Comparison of ENCODE assay signal across 8 cellular contexts in the genomic region with DNA sequence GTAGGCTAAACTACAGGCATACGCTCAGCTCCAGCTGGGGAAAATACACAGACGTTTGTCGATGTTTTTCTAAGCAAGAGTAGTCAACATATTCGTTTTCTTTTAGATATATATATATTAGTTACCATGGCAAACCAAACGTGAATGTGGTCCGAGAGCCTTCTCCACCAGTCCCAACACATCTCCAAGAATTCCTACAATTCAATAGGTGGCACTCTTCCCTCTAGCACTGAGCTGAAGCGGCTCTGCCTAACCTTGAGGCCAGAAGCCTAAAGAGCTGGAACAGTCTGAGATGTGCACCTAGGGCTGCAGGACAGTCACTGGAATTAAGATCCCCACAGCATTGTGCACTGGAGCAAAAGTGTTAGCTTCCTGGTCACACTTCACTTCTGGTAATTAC.
DNase-seq lines count a peak whose midpoint lies in the region; TF ChIP-seq lines count a peak whose summit lies in the region.
"Had no signal": no experiment of that assay in that cellular context is flagged by ENCODE, and none has a peak within 500 bp of the region (broad histone marks: within the 10 kb centered on the region; RNA-seq: fewer than 3 reads in every experiment).

No MANE protein-coding gene starts in this region.

- H3K36me3 ChIP-seq in HEK293 (ENCODE audit: control insufficient read depth in 2 of 2, insufficient read depth in 1 of 2, low read length in 2 of 2): no peaks in the 10 kb centered on the region
- peaks cover 0 to 6% (median 0%) of the 10 kb centered on the region in 4 donors for H3K36me3 ChIP-seq in sigmoid colon
- H3K36me3 ChIP-seq in CD8-positive, alpha-beta memory T cell (ENCODE audit: insufficient read depth, low read length): peaks cover 6% of the 10 kb centered on the region
- H3K36me3 ChIP-seq in stomach: peaks cover 0 to 13% (median 10%) of the 10 kb centered on the region in 4 donors

- H3K27me3 Mint-ChIP-seq in CD8-positive, alpha-beta memory T cell: peaks cover 0 to 2% of the 10 kb centered on the region in 2 donors

- peak; percentile 65; the same call in 1 of the 2 replicates for TF ChIP-seq CTCF in HEK293 (tag by site-specific recombination; IDR thresholded peaks at IDR 0.05)
- peak; percentile 25 for TF ChIP-seq CTCF in fibroblast of villous mesenchyme (IDR thresholded peaks at IDR 0.05; ENCODE audit: insufficient read depth, low read depth, low read length)
- no peak for TF ChIP-seq CTCF in sigmoid colon (IDR thresholded peaks at IDR 0.05)
- TF ChIP-seq CTCF in stomach (IDR thresholded peaks at IDR 0.05): peak in 1 of 7 experiments; percentile 16

- no peak overlapping the region for H3K4me3 Mint-ChIP-seq in CD8-positive, alpha-beta memory T cell
- H3K4me3 Mint-ChIP-seq: activated T-cell treated with anti-CD3 and anti-CD28 coated beads, Interleukin-2, amount 50 U/mL, for 72 hours had no signal

- DNase-seq in NCI-H748 treated with DMSO at 0.1 percent for 48 hours (lab: John Stamatoyannopoulos, UW) (peak; percentile 31), fibroblast of villous mesenchyme (ENCODE audit: low read depth) (peak; percentile 7), renal cortical epithelial cell (ENCODE audit: low read depth) (peak; percentile 14), sigmoid colon (no peak), stomach (no peak)
- no peak for DNase-seq in CD8-positive, alpha-beta memory T cell
- DNase-seq: activated T-cell treated with anti-CD3 and anti-CD28 coated beads, Interleukin-2, amount 50 U/mL, for 72 hours had no signal

- H3K27ac Mint-ChIP-seq in CD8-positive, alpha-beta memory T cell: no peak overlapping the region
- H3K27ac Mint-ChIP-seq: activated T-cell treated with anti-CD3 and anti-CD28 coated beads, Interleukin-2, amount 50 U/mL, for 72 hours had no signal

- H3K4me3 ChIP-seq in HEK293 (ENCODE audit: low read depth, low read length): no peak overlapping the region
- no peak overlapping the region for H3K4me3 ChIP-seq in fibroblast of villous mesenchyme (ENCODE audit: low read depth, low read length)
- H3K4me3 ChIP-seq in sigmoid colon: no peak overlapping the region
- no peak overlapping the region for H3K4me3 ChIP-seq in CD8-positive, alpha-beta memory T cell (ENCODE audit: low read length)
- H3K4me3 ChIP-seq in stomach: no peak overlapping the region

- POLR2A ChIA-PET in HEK293 (lab: Yijun Ruan, JAX): interaction anchor here (0.6 kb wide), 1 partner anchor 303 kb away, joined by 4 read pairs; no protein-coding TSS in a partner anchor
- POLR2A ChIA-PET in CD8-positive, alpha-beta memory T cell (lab: Charles Lee): no interaction called here

- CTCF ChIA-PET in HEK293 (lab: Yijun Ruan, JAX): interaction anchor here (0.6 to 1.2 kb wide), 15 partner anchors 11 to 659 kb away, joined by 3 to 7 read pairs (median 4); no protein-coding TSS in a partner anchor
- CTCF ChIA-PET in CD8-positive, alpha-beta memory T cell (lab: Charles Lee): no interaction called here

- H3K36me3 Mint-ChIP-seq in CD8-positive, alpha-beta memory T cell: peaks cover 10 to 22% (median 13%) of the 10 kb centered on the region in 3 donors

- H3K27ac ChIP-seq in HEK293 (ENCODE audit: extremely low read depth, low read depth, low read length) (no peak overlapping the region), sigmoid colon (no peak overlapping the region), stomach (no peak overlapping the region)
- no peak overlapping the region for H3K27ac ChIP-seq in CD8-positive, alpha-beta memory T cell (ENCODE audit: low read depth, low read length)

- no peaks in the 10 kb centered on the region for H3K9me3 ChIP-seq in HEK293 (ENCODE audit: control insufficient read depth, insufficient read depth, low read depth, low read length)
- H3K9me3 ChIP-seq in sigmoid colon: no peaks in the 10 kb centered on the region
- no peaks in the 10 kb centered on the region for H3K9me3 ChIP-seq in CD8-positive, alpha-beta memory T cell (ENCODE audit: low read length)
- H3K9me3 ChIP-seq in stomach: no peaks in the 10 kb centered on the region

- TF ChIP-seq EP300 in sigmoid colon (IDR thresholded peaks at IDR 0.05): no peak
- no peak for TF ChIP-seq EP300 in stomach (IDR thresholded peaks at IDR 0.05)

- TF ChIP-seq POLR2A in sigmoid colon (IDR thresholded peaks at IDR 0.05) (no peak), stomach (IDR thresholded peaks at IDR 0.05) (no peak)

- peaks cover 0 to 2% (median 0%) of the 10 kb centered on the region in 3 donors for H3K4me1 Mint-ChIP-seq in CD8-positive, alpha-beta memory T cell

- H3K4me1 ChIP-seq in HEK293 (ENCODE audit: control insufficient read depth, insufficient read depth, low read length) (no peaks in the 10 kb centered on the region), sigmoid colon (no peaks in the 10 kb centered on the region), stomach (no peaks in the 10 kb centered on the region)
- H3K4me1 ChIP-seq in CD8-positive, alpha-beta memory T cell (ENCODE audit: insufficient read depth, low read length): no peaks in the 10 kb centered on the region

- H3K27me3 ChIP-seq in sigmoid colon (no peaks in the 10 kb centered on the region), stomach (no peaks in the 10 kb centered on the region)
- no peaks in the 10 kb centered on the region for H3K27me3 ChIP-seq in CD8-positive, alpha-beta memory T cell (ENCODE audit: insufficient read depth, low read length, poor library complexity, severe bottlenecking)

- intact Hi-C loops in sigmoid colon (cut with DNase I): no loop called here
- intact Hi-C loops in stomach (cut with DNase I; ENCODE audit: low total_unique reads): no loop called here

- WGBS in sigmoid colon, 2 donors: 80 to 81% methylated on average over 7 of the region's 7 CpGs
- WGBS in stomach, 5 donors: 51 to 65% (median 54%) methylated on average over 7 of the region's 7 CpGs

- H3K9me3 Mint-ChIP-seq in CD8-positive, alpha-beta memory T cell: no peaks in the 10 kb centered on the region
- H3K9me3 Mint-ChIP-seq: activated T-cell treated with anti-CD3 and anti-CD28 coated beads, Interleukin-2, amount 50 U/mL, for 72 hours had no signal

TF ChIP-seq in HEK293, 187 proteins besides CTCF, POLR2A, EP300 and RAD21 (continues in another document):
- TF ChIP-seq ZNF654 (tag by site-specific recombination; IDR thresholded peaks at IDR 0.05; ENCODE audit: low read depth) (peak; percentile 68), ZSCAN23 (tag by site-specific recombination; IDR thresholded peaks at IDR 0.05) (no peak), ZNF521 (tag by site-specific recombination; IDR thresholded peaks at IDR 0.05) (no peak), ZBTB20 (tag by site-specific recombination; IDR thresholded peaks at IDR 0.05) (no peak), ZFHX2 (tag by site-specific recombination; conservative IDR thresholded peaks at IDR 0.05) (no peak), MZF1 (tag by site-specific recombination; IDR thresholded peaks at IDR 0.05; ENCODE audit: borderline replicate concordance) (peak; percentile 41; the same call in 1 of the 2 replicates), ZNF221 (tag by site-specific recombination; IDR thresholded peaks at IDR 0.05; ENCODE audit: borderline replicate concordance) (no peak)
- TF ChIP-seq, protein P1, sequence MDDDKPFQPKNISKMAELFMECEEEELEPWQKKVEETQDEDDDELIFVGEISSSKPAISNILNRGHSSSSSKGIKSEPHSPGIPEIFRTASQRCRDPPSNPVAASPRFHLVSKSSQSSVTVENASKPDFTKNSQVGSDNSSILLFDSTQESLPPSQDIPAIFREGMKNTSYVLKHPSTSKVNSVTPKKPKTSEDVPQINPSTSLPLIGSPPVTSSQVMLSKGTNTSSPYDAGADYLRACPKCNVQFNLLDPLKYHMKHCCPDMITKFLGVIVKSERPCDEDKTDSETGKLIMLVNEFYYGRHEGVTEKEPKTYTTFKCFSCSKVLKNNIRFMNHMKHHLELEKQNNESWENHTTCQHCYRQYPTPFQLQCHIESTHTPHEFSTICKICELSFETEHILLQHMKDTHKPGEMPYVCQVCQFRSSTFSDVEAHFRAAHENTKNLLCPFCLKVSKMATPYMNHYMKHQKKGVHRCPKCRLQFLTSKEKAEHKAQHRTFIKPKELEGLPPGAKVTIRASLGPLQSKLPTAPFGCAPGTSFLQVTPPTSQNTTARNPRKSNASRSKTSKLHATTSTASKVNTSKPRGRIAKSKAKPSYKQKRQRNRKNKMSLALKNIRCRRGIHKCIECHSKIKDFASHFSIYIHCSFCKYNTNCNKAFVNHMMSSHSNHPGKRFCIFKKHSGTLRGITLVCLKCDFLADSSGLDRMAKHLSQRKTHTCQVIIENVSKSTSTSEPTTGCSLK (tag by site-specific recombination; IDR thresholded peaks at IDR 0.05): no peak

Comparison
In these comparisons a context has a peak if more than half of its experiments do, and no peak if none do; other contexts are left out.
1. CTCF ChIP-seq: peak in HEK293 (single experiment) and fibroblast of villous mesenchyme (single experiment); none in sigmoid colon (0 of 4).
2. DNase-seq: peak in NCI-H748 treated with DMSO at 0.1 percent for 48 hours (single experiment), fibroblast of villous mesenchyme (single experiment) and renal cortical epithelial cell (single experiment); none in sigmoid colon (single experiment), CD8-positive, alpha-beta memory T cell (0 of 5) and stomach (single experiment).